ENCODE assay signal across 14 cellular contexts in the genomic region with DNA sequence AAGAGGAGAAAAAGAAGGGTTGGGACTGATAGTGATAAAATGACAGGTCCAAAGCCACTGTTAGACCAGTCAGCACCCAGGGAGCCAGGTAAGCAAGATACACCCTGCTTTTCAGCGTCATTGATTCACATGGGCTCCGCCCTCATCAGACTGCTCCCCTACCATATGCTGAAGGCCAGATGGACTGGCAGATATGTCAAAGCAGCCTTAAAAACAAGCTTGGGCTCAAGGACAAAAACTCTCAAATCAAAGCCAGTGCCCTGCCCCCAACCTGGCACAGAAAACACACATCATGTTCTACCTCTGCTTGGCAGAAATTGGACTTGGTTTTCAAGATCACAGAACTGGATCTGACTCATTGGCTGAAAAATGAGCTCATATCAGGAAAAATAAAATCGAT. TPM values are rescaled to one million over a fixed set of nuclear protein-coding genes. Genes with fewer than 3 reads are reported as not detected.
DNase-seq lines count a peak whose midpoint lies in the region; ATAC-seq and TF ChIP-seq lines count a peak whose summit lies in the region.
"Had no signal": no experiment of that assay in that cellular context is flagged by ENCODE, and none has a peak within 500 bp of the region (broad histone marks: within the 10 kb centered on the region; RNA-seq: fewer than 3 reads in every experiment).

No MANE protein-coding gene starts in this region.

- peak overlapping the region; percentile 74 for H3K27ac Mint-ChIP-seq in activated CD4-positive, alpha-beta memory T cell treated with anti-CD3 and anti-CD28 coated beads for 36 hours
- H3K27ac Mint-ChIP-seq in glutamatergic neuron (ENCODE audit: unreplicated experiment), result peak overlapping the region; percentile 60
- peak overlapping the region; percentile 84 for H3K27ac Mint-ChIP-seq in stimulated activated memory B cell treated with anti-CD40 and anti-IgM and Interleukin-4, amounts not matched to agents 10 μg/mL and 1 μg/mL and 100 μg/mL, for 72 hours
- H3K27ac Mint-ChIP-seq: mesothelial cell of epicardium had no signal

- DNase-seq in NCI-H2171 treated with DMSO at 0.1 percent for 48 hours (lab: John Stamatoyannopoulos, UW) (peak; percentile 86), glutamatergic neuron (peak; percentile 30), T-helper 1 cell (no peak), NCI-H2227 treated with DMSO at 0.1 percent for 48 hours (lab: John Stamatoyannopoulos, UW) (no peak), GM10248 (ENCODE audit: extremely low spot score) (no peak)
- peak; percentile 53 for DNase-seq in activated CD4-positive, alpha-beta memory T cell treated with anti-CD3 and anti-CD28 coated beads for 36 hours
- DNase-seq: activated CD4-positive, alpha-beta T cell treated with anti-CD3 and anti-CD28 coated beads, Interleukin-2, amount 50 U/mL, for 48 hours; activated gamma-delta T cell; foreskin melanocyte; NCI-H187 treated with DMSO at 0.1 percent for 48 hours; SHP77; stimulated activated CD4-positive, alpha-beta T cell treated with anti-CD3 and anti-CD28 coated beads, Interleukin-15, amount 100 ng/mL, for 24 hours had no signal

- H3K36me3 Mint-ChIP-seq in activated CD4-positive, alpha-beta memory T cell treated with anti-CD3 and anti-CD28 coated beads for 36 hours, result peaks cover 41% of the 10 kb centered on the region
- H3K36me3 Mint-ChIP-seq in glutamatergic neuron (ENCODE audit: unreplicated experiment), result no peaks in the 10 kb centered on the region
- H3K36me3 Mint-ChIP-seq in stimulated activated memory B cell treated with anti-CD40 and anti-IgM and Interleukin-4, amounts not matched to agents 10 μg/mL and 1 μg/mL and 100 μg/mL, for 72 hours, result peaks cover 51% of the 10 kb centered on the region

- TF ChIP-seq CTCF in glutamatergic neuron (IDR thresholded peaks at IDR 0.05; ENCODE audit: partially characterized antibody, unreplicated experiment), result no peak
- no peak for TF ChIP-seq CTCF in GM10248 (IDR thresholded peaks at IDR 0.05; ENCODE audit: control extremely low read depth, extremely low read depth, low read depth, missing control alignments)

- no peak for ATAC-seq in stimulated activated memory B cell treated with anti-CD40 and anti-IgM and Interleukin-4, amounts not matched to agents 10 μg/mL and 1 μg/mL and 100 μg/mL, for 72 hours

- CTCF ChIA-PET in activated CD4-positive, alpha-beta memory T cell treated with anti-CD3 and anti-CD28 coated beads for 36 hours (lab: Charles Lee), result interaction anchor here (0.6 to 3.1 kb wide), 8 partner anchors 11 to 644 kb away, joined by 3 to 19 read pairs (median 6); partner anchors contain the start of gene SH3BP5
- CTCF ChIA-PET in GM10248 (lab: Yijun Ruan, JAX), result interaction anchor here (1.1 to 2.8 kb wide), 4 partner anchors 12 to 106 kb away, joined by 3 to 13 read pairs (median 4); no protein-coding TSS in a partner anchor

- H3K4me1 Mint-ChIP-seq in activated CD4-positive, alpha-beta memory T cell treated with anti-CD3 and anti-CD28 coated beads for 36 hours (ENCODE audit: low read depth), result peaks cover 78% of the 10 kb centered on the region
- peaks cover 42% of the 10 kb centered on the region for H3K4me1 Mint-ChIP-seq in glutamatergic neuron (ENCODE audit: low read depth, unreplicated experiment)
- H3K4me1 Mint-ChIP-seq in stimulated activated memory B cell treated with anti-CD40 and anti-IgM and Interleukin-4, amounts not matched to agents 10 μg/mL and 1 μg/mL and 100 μg/mL, for 72 hours, result peaks cover 60% of the 10 kb centered on the region

- intact Hi-C loops in activated CD4-positive, alpha-beta memory T cell treated with anti-CD3 and anti-CD28 coated beads for 36 hours (cut with micrococcal nuclease), result loop anchor here (2.0 kb wide), 1 partner anchor 30 kb away; no protein-coding TSS in a partner anchor

- POLR2A ChIA-PET in activated CD4-positive, alpha-beta memory T cell treated with anti-CD3 and anti-CD28 coated beads for 36 hours (lab: Charles Lee), result interaction anchor here (1.2 to 3.2 kb wide), 8 partner anchors 8 to 62 kb away, joined by 3 to 26 read pairs (median 6); no protein-coding TSS in a partner anchor
- POLR2A ChIA-PET in GM10248 (lab: Yijun Ruan, JAX), result interaction anchor here (0.7 kb wide), 1 partner anchor 199 kb away, joined by 3 read pairs; no protein-coding TSS in a partner anchor

- H3K4me3 Mint-ChIP-seq in activated CD4-positive, alpha-beta memory T cell treated with anti-CD3 and anti-CD28 coated beads for 36 hours, result no peak overlapping the region
- H3K4me3 Mint-ChIP-seq in glutamatergic neuron (ENCODE audit: unreplicated experiment), result peak overlapping the region; percentile 41
- H3K4me3 Mint-ChIP-seq in stimulated activated memory B cell treated with anti-CD40 and anti-IgM and Interleukin-4, amounts not matched to agents 10 μg/mL and 1 μg/mL and 100 μg/mL, for 72 hours, result no peak overlapping the region
- H3K4me3 Mint-ChIP-seq: mesothelial cell of epicardium had no signal

- no peaks in the 10 kb centered on the region for H3K9me3 Mint-ChIP-seq in activated CD4-positive, alpha-beta memory T cell treated with anti-CD3 and anti-CD28 coated beads for 36 hours
- H3K9me3 Mint-ChIP-seq in glutamatergic neuron (ENCODE audit: unreplicated experiment), result peaks cover 10% of the 10 kb centered on the region
- H3K9me3 Mint-ChIP-seq in stimulated activated memory B cell treated with anti-CD40 and anti-IgM and Interleukin-4, amounts not matched to agents 10 μg/mL and 1 μg/mL and 100 μg/mL, for 72 hours, result no peaks in the 10 kb centered on the region
- H3K9me3 Mint-ChIP-seq: mesothelial cell of epicardium had no signal

- no peaks in the 10 kb centered on the region for H3K27me3 Mint-ChIP-seq in activated CD4-positive, alpha-beta memory T cell treated with anti-CD3 and anti-CD28 coated beads for 36 hours
- H3K27me3 Mint-ChIP-seq in glutamatergic neuron (ENCODE audit: unreplicated experiment), result peaks cover 11% of the 10 kb centered on the region
- no peaks in the 10 kb centered on the region for H3K27me3 Mint-ChIP-seq in stimulated activated memory B cell treated with anti-CD40 and anti-IgM and Interleukin-4, amounts not matched to agents 10 μg/mL and 1 μg/mL and 100 μg/mL, for 72 hours

RNA-seq across cellular contexts. Expression of gene SH3BP5, which starts 33.4 kb away (rescaled TPM):
- 10 to 100 TPM; 33.6 to 37.5 TPM for total RNA-seq in activated CD4-positive, alpha-beta memory T cell treated with anti-CD3 and anti-CD28 coated beads for 36 hours
- total RNA-seq in glutamatergic neuron (ENCODE audit: unreplicated experiment), result 25.3 TPM

Comparison
In these comparisons a context has a peak if more than half of its experiments do, and no peak if none do; other contexts are left out.
1. DNase-seq: peak in NCI-H2171 treated with DMSO at 0.1 percent for 48 hours (single experiment), activated CD4-positive, alpha-beta memory T cell treated with anti-CD3 and anti-CD28 coated beads for 36 hours (single experiment) and glutamatergic neuron (single experiment); none in T-helper 1 cell (0 of 5), NCI-H2227 treated with DMSO at 0.1 percent for 48 hours (single experiment) and GM10248 (single experiment).
2. Peak in every context shown above with its lines, with median percentiles within 50 percentile points of each other: H3K27ac Mint-ChIP-seq.